ENCODE assay signal across 26 cellular contexts in the genomic region with DNA sequence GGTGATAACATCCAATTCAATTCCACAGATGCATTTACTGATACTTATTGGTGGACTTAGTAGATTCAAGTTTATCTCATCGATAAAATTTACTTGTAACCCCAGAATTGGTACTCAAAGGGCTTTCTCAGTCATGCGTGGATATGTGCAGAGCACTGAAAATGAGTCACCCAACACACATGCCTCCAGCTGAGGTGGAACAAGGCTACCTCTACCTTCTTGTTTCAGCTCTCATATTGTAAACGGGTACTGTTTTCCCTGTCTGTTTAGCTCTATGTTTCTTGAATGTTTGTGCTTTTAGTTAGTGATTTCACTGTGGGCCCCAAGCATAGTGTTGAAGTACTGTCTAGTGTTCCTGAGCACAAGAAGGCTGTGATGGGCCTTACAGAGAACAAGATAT. TPM values are rescaled to one million over a fixed set of nuclear protein-coding genes. Genes with fewer than 3 reads are reported as not detected.
A peak's percentile ranks its signal among the peaks of the same experiment; 100 is the strongest.
DNase-seq lines count a peak whose midpoint lies in the region; ATAC-seq and TF ChIP-seq lines count a peak whose summit lies in the region.
"Had no signal": no experiment of that assay in that cellular context is flagged by ENCODE, and none has a peak within 500 bp of the region (broad histone marks: within the 10 kb centered on the region; RNA-seq: fewer than 3 reads in every experiment).

No MANE protein-coding gene starts in this region.

- H2AFZ ChIP-seq in hepatocyte, result no peak overlapping the region
- H2AFZ ChIP-seq: GM23248 had no signal

- 87% methylated on average over 3 of the region's 3 CpGs for WGBS in hepatocyte (ENCODE audit: low lambda C conversion rate, missing lambda C conversion rate)

- H3K4me3 Mint-ChIP-seq in activated naive CD8-positive, alpha-beta T cell treated with anti-CD3 and anti-CD28 coated beads, Interleukin-2, amount 10 ng/mL, durations not matched to agents 7 days and 5 days, result peak overlapping the region; percentile 38
- H3K4me3 Mint-ChIP-seq in activated naive CD8-positive, alpha-beta T cell treated with anti-CD3 and anti-CD28 coated beads, Interleukin-2, amount 50 U/mL, for 24 hours, result no peak overlapping the region

- H4K20me1 ChIP-seq in hepatocyte (ENCODE audit: insufficient read depth, poor library complexity, severe bottlenecking), result no peaks in the 10 kb centered on the region
- H4K20me1 ChIP-seq: BLaER1 treated with 17β-estradiol and CSF1 and Interleukin-3, amounts not matched to agents 10 nM and 100 nM had no signal

- no peaks in the 10 kb centered on the region for H3K79me2 ChIP-seq in hepatocyte

- no peak for DNase-seq in activated naive CD8-positive, alpha-beta T cell treated with anti-CD3 and anti-CD28 coated beads, Interleukin-2, amount 10 ng/mL, durations not matched to agents 7 days and 5 days
- no peak for DNase-seq in activated naive CD8-positive, alpha-beta T cell treated with anti-CD3 and anti-CD28 coated beads, Interleukin-2, amount 50 U/mL, for 24 hours
- DNase-seq in M059J (ENCODE audit: low read depth), result peak; percentile 4
- DNase-seq in hepatocyte (ENCODE audit: low spot score), result no peak
- DNase-seq in NCI-H510A (lab: John Stamatoyannopoulos, UW), result no peak
- DNase-seq in activated gamma-delta T cell (lab: John Stamatoyannopoulos, UW), result no peak
- DNase-seq in stimulated activated naive CD4-positive, alpha-beta T cell (lab: John Stamatoyannopoulos, UW), result no peak
- DNase-seq: activated gamma-delta T cell treated with Interleukin-2 at 50 U/mL for 16 hours; effector CD4-positive, alpha-beta T cell; GM23248; heart right ventricle; KG1; naive B cell; SJCRH30; stimulated activated CD4-positive, alpha-beta T cell treated with anti-CD3 and anti-CD28 coated beads, Interleukin-2, amount 100 ng/mL, for 48 hours had no signal

- H3K4me1 Mint-ChIP-seq in activated naive CD8-positive, alpha-beta T cell treated with anti-CD3 and anti-CD28 coated beads, Interleukin-2, amount 10 ng/mL, durations not matched to agents 7 days and 5 days, result peaks cover 22% of the 10 kb centered on the region
- H3K4me1 Mint-ChIP-seq in activated naive CD8-positive, alpha-beta T cell treated with anti-CD3 and anti-CD28 coated beads, Interleukin-2, amount 50 U/mL, for 24 hours, result peaks cover 19% of the 10 kb centered on the region

- no peak for TF ChIP-seq CTCF in hepatocyte (IDR thresholded peaks at IDR 0.05; ENCODE audit: poor library complexity)

- H3K9me3 Mint-ChIP-seq in activated naive CD8-positive, alpha-beta T cell treated with anti-CD3 and anti-CD28 coated beads, Interleukin-2, amount 10 ng/mL, durations not matched to agents 7 days and 5 days, result peaks cover 19% of the 10 kb centered on the region
- H3K9me3 Mint-ChIP-seq in activated naive CD8-positive, alpha-beta T cell treated with anti-CD3 and anti-CD28 coated beads, Interleukin-2, amount 50 U/mL, for 24 hours, result no peaks in the 10 kb centered on the region
- H3K9me3 Mint-ChIP-seq: stimulated activated effector memory CD8-positive, alpha-beta T cell treated with anti-CD3 and anti-CD28 coated beads, Interleukin-12 subunit alpha, Interleukin-12 subunit beta, amount 100 ng/mL, for 72 hours had no signal

- H3K27ac ChIP-seq in hepatocyte, result peak overlapping the region; percentile 14
- H3K27ac ChIP-seq: BLaER1 treated with 17β-estradiol and CSF1 and Interleukin-3, amounts not matched to agents 10 nM and 100 nM; GM23248; heart right ventricle; SJCRH30; vagina had no signal

- H3K4me1 ChIP-seq in hepatocyte (ENCODE audit: insufficient read depth), result no peaks in the 10 kb centered on the region
- H3K4me1 ChIP-seq: SJCRH30 had no signal

- no peaks in the 10 kb centered on the region for H3K27me3 ChIP-seq in hepatocyte
- H3K27me3 ChIP-seq: SJCRH30, vagina had no signal

- no peaks in the 10 kb centered on the region for H3K9me3 ChIP-seq in hepatocyte (ENCODE audit: low read depth)
- H3K9me3 ChIP-seq: SJCRH30, vagina had no signal

- H3K36me3 ChIP-seq in hepatocyte (replicated peaks; ENCODE audit: insufficient read depth, low read depth), result no peaks in the 10 kb centered on the region
- H3K36me3 ChIP-seq: heart right ventricle, SJCRH30, vagina had no signal

- peaks cover 30% of the 10 kb centered on the region for H3K36me3 Mint-ChIP-seq in activated naive CD8-positive, alpha-beta T cell treated with anti-CD3 and anti-CD28 coated beads, Interleukin-2, amount 10 ng/mL, durations not matched to agents 7 days and 5 days
- no peaks in the 10 kb centered on the region for H3K36me3 Mint-ChIP-seq in activated naive CD8-positive, alpha-beta T cell treated with anti-CD3 and anti-CD28 coated beads, Interleukin-2, amount 50 U/mL, for 24 hours (ENCODE audit: low read depth)
- H3K36me3 Mint-ChIP-seq: brain; stimulated activated effector memory CD8-positive, alpha-beta T cell treated with anti-CD3 and anti-CD28 coated beads, Interleukin-12 subunit alpha, Interleukin-12 subunit beta, amount 100 ng/mL, for 72 hours had no signal

- POLR2A ChIA-PET in activated naive CD8-positive, alpha-beta T cell treated with anti-CD3 and anti-CD28 coated beads, Interleukin-2, amount 10 ng/mL, durations not matched to agents 7 days and 5 days (lab: Charles Lee), result interaction anchor here (1.2 kb wide), 1 partner anchor 83 kb away, joined by 3 read pairs; no protein-coding TSS in a partner anchor

- no peak for ATAC-seq in activated naive CD8-positive, alpha-beta T cell treated with anti-CD3 and anti-CD28 coated beads, Interleukin-2, amount 10 ng/mL, durations not matched to agents 7 days and 5 days (ENCODE audit: low read depth)
- ATAC-seq in activated naive CD8-positive, alpha-beta T cell treated with anti-CD3 and anti-CD28 coated beads, Interleukin-2, amount 50 U/mL, for 24 hours, result no peak
- no peak for ATAC-seq in GM19395 (IDR thresholded peaks at IDR 0.05; ENCODE audit: unreplicated experiment)
- ATAC-seq: activated CD4-positive, CD25-positive, alpha-beta regulatory T cell treated with anti-CD3 and anti-CD28 coated beads, Interleukin-2, amount 50 U/mL, for 24 hours; heart right ventricle; left lobe of liver; stimulated activated effector memory CD8-positive, alpha-beta T cell treated with anti-CD3 and anti-CD28 coated beads, Interleukin-12 subunit alpha, Interleukin-12 subunit beta, amount 100 ng/mL, for 72 hours had no signal

- no peak overlapping the region for H3K4me2 ChIP-seq in hepatocyte
- H3K4me2 ChIP-seq: BLaER1 treated with 17β-estradiol and CSF1 and Interleukin-3, amounts not matched to agents 10 nM and 100 nM; smooth muscle cell had no signal

- peaks cover 2% of the 10 kb centered on the region for H3K27me3 Mint-ChIP-seq in activated naive CD8-positive, alpha-beta T cell treated with anti-CD3 and anti-CD28 coated beads, Interleukin-2, amount 10 ng/mL, durations not matched to agents 7 days and 5 days
- no peaks in the 10 kb centered on the region for H3K27me3 Mint-ChIP-seq in activated naive CD8-positive, alpha-beta T cell treated with anti-CD3 and anti-CD28 coated beads, Interleukin-2, amount 50 U/mL, for 24 hours

- H3K4me3 ChIP-seq in hepatocyte, result no peak overlapping the region
- H3K4me3 ChIP-seq: BLaER1 treated with 17β-estradiol and CSF1 and Interleukin-3, amounts not matched to agents 10 nM and 100 nM; GM23248; heart right ventricle; SJCRH30; smooth muscle cell; vagina had no signal

- H3K9me2 ChIP-seq in hepatocyte (replicated peaks; ENCODE audit: insufficient read depth), result no peaks in the 10 kb centered on the region

- H3K27ac Mint-ChIP-seq in activated naive CD8-positive, alpha-beta T cell treated with anti-CD3 and anti-CD28 coated beads, Interleukin-2, amount 10 ng/mL, durations not matched to agents 7 days and 5 days, result no peak overlapping the region
- H3K27ac Mint-ChIP-seq in activated naive CD8-positive, alpha-beta T cell treated with anti-CD3 and anti-CD28 coated beads, Interleukin-2, amount 50 U/mL, for 24 hours, result no peak overlapping the region
- H3K27ac Mint-ChIP-seq: brain; stimulated activated effector memory CD8-positive, alpha-beta T cell treated with anti-CD3 and anti-CD28 coated beads, Interleukin-12 subunit alpha, Interleukin-12 subunit beta, amount 100 ng/mL, for 72 hours had no signal

RNA-seq across cellular contexts. Expression of a gene that starts 1.5 kb away (rescaled TPM):
- total RNA-seq in activated naive CD8-positive, alpha-beta T cell treated with anti-CD3 and anti-CD28 coated beads, Interleukin-2, amount 10 ng/mL, durations not matched to agents 7 days and 5 days, result 1 to 10 TPM; 1.5 to 1.6 TPM
- not detected in 2 replicates for total RNA-seq in M059J (2014; rRNA removed; shearing (Covaris generic))
- total RNA-seq in hepatocyte, result 0.68 TPM in 1 of 2 replicates, not detected in the other
- 0.21 TPM in 1 of 2 replicates, not detected in the other for polyA plus RNA-seq in hepatocyte
- total RNA-seq: fibroblast of villous mesenchyme, G401, GM23248, smooth muscle cell had no signal
- polyA plus RNA-seq: AG04450, GM23248 had no signal

RNA-seq across cellular contexts. Expression of a gene that starts 31.3 kb away (rescaled TPM):
- 1,000 to 10,000 TPM in 1 of 2 experiments, 100 to 1,000 TPM in 1; 965 to 1,009 TPM for total RNA-seq in activated naive CD8-positive, alpha-beta T cell treated with anti-CD3 and anti-CD28 coated beads, Interleukin-2, amount 10 ng/mL, durations not matched to agents 7 days and 5 days
- total RNA-seq in M059J (2014; rRNA removed; shearing (Covaris generic)), result 21.3 and 29.6 TPM in 2 replicates
- total RNA-seq in hepatocyte, result 30.6 and 31.5 TPM in 2 replicates
- 17.7 and 18.9 TPM in 2 replicates for polyA plus RNA-seq in hepatocyte
- total RNA-seq: G401, GM23248, SJCRH30 had no signal
- polyA plus RNA-seq: AG04450 had no signal

Comparison
In these comparisons a context has a peak if more than half of its experiments do, and no peak if none do; other contexts are left out.
1. RNA of a gene that starts 31.3 kb away (total RNA-seq): 965 to 1,009 TPM in activated naive CD8-positive, alpha-beta T cell treated with anti-CD3 and anti-CD28 coated beads, Interleukin-2, amount 10 ng/mL, durations not matched to agents 7 days and 5 days; 30.6 to 31.5 TPM in hepatocyte and 21.3 to 29.6 TPM in M059J; every median in the first group is over 10 times any median in the second.